34 cellular contexts compared by ENCODE assay signal in genomic region chr2:121276341-121276740, GRCh38.
"Had no signal": no experiment of that assay in that cellular context is flagged by ENCODE, and none has a peak within 500 bp of the region (broad histone marks: within the 10 kb centered on the region; RNA-seq: fewer than 3 reads in every experiment).

No MANE protein-coding gene starts in this region.

- H3K36me3 ChIP-seq: MG63 had no signal

- H3K9me3 ChIP-seq: MG63 had no signal

- DNase-seq: Karpas-422, Kasumi-1, MG63, MM.1S, MV-4-11, NCI-H1048, NCI-H1092, NCI-H1092 treated with DMSO at 0.1 percent for 48 hours, NCI-H1105, NCI-H1105 treated with DMSO at 0.1 percent for 48 hours, NCI-H1417, NCI-H1417 treated with DMSO at 0.1 percent for 48 hours, NCI-H1436, NCI-H1436 treated with DMSO at 0.1 percent for 48 hours, NCI-H146, NCI-H1694, NCI-H1694 treated with DMSO at 0.1 percent for 48 hours, NCI-H187, NCI-H187 treated with DMSO at 0.1 percent for 48 hours, NCI-H1930, NCI-H2029, NCI-H2029 treated with DMSO at 0.1 percent for 48 hours, NCI-H2081, NCI-H2081 treated with DMSO at 0.1 percent for 48 hours, NCI-H2107, NCI-H2171, NCI-H2171 treated with DMSO at 0.1 percent for 48 hours, NCI-H2227 treated with DMSO at 0.1 percent for 48 hours, NCI-H226, NCI-H345, NCI-H446, NCI-H446 treated with DMSO at 0.1 percent for 48 hours, NCI-H510A had no signal

- H3K27ac ChIP-seq: KMS-11 had no signal

- H3K4me3 ChIP-seq: MG63 had no signal
